In genomic region chr9:120643096-120643495, GRCh38 we compare ENCODE assay signal across 21 cellular contexts.
DNase-seq lines count a peak whose midpoint lies in the region; ATAC-seq and TF ChIP-seq lines count a peak whose summit lies in the region.
"Had no signal": no experiment of that assay in that cellular context is flagged by ENCODE, and none has a peak within 500 bp of the region (broad histone marks: within the 10 kb centered on the region; RNA-seq: fewer than 3 reads in every experiment).

No MANE protein-coding gene starts in this region.

- TF ChIP-seq CTCF in neural crest cell (conservative IDR thresholded peaks at IDR 0.05) (no peak), chondrocyte (IDR thresholded peaks at IDR 0.05) (no peak)

- H3K4me3 Mint-ChIP-seq in neural crest cell (peak overlapping the region; percentile 7), chondrocyte (ENCODE audit: unreplicated experiment) (no peak overlapping the region)
- H3K4me3 Mint-ChIP-seq in activated CD8-positive, alpha-beta memory T cell treated with anti-CD3 and anti-CD28 coated beads, Interleukin-2, amount 10 ng/mL, durations not matched to agents 7 days and 5 days, result no peak overlapping the region
- H3K4me3 Mint-ChIP-seq: B cell, CD14-positive monocyte had no signal

- peak overlapping the region; percentile 90 for H3K27ac ChIP-seq in temporal lobe (ENCODE audit: low read depth, low read length)
- H3K27ac ChIP-seq: KMS-11, SJSA1 had no signal

- no peak for ATAC-seq in activated CD8-positive, alpha-beta memory T cell treated with anti-CD3 and anti-CD28 coated beads, Interleukin-2, amount 10 ng/mL, durations not matched to agents 7 days and 5 days
- ATAC-seq: HCT116, Right ventricle myocardium inferior had no signal

- peak overlapping the region; percentile 87 for H3K27ac Mint-ChIP-seq in neural crest cell (ENCODE audit: unreplicated experiment)
- no peak overlapping the region for H3K27ac Mint-ChIP-seq in chondrocyte (ENCODE audit: unreplicated experiment)
- no peak overlapping the region for H3K27ac Mint-ChIP-seq in activated CD8-positive, alpha-beta memory T cell treated with anti-CD3 and anti-CD28 coated beads, Interleukin-2, amount 10 ng/mL, durations not matched to agents 7 days and 5 days
- H3K27ac Mint-ChIP-seq: B cell had no signal

- DNase-seq in SK-MEL-5 (ENCODE audit: low read depth, low spot score) (peak; percentile 94), foreskin melanocyte (peak; percentile 84), neural crest cell (ENCODE audit: low read depth, low spot score) (no peak), chondrocyte (ENCODE audit: low spot score) (no peak)
- no peak for DNase-seq in activated effector memory CD4-positive, alpha-beta T cell treated with Interleukin-2 at 50 U/mL for 16 hours
- no peak for DNase-seq in activated CD8-positive, alpha-beta memory T cell treated with anti-CD3 and anti-CD28 coated beads, Interleukin-2, amount 10 ng/mL, durations not matched to agents 7 days and 5 days
- DNase-seq: DMS79, IMR-90, NCI-H1105 treated with DMSO at 0.1 percent for 48 hours, NCI-H2029 treated with DMSO at 0.1 percent for 48 hours, NCI-H2171, NCI-H446, NCI-H526, OCI-M1 had no signal

- H3K27me3 Mint-ChIP-seq in neural crest cell (ENCODE audit: low read depth) (no peaks in the 10 kb centered on the region), chondrocyte (ENCODE audit: low read depth) (no peaks in the 10 kb centered on the region)
- no peaks in the 10 kb centered on the region for H3K27me3 Mint-ChIP-seq in activated CD8-positive, alpha-beta memory T cell treated with anti-CD3 and anti-CD28 coated beads, Interleukin-2, amount 10 ng/mL, durations not matched to agents 7 days and 5 days
- H3K27me3 Mint-ChIP-seq: B cell had no signal

- H3K36me3 Mint-ChIP-seq in neural crest cell (ENCODE audit: low read depth), result peaks cover 9% of the 10 kb centered on the region
- peaks cover 3% of the 10 kb centered on the region for H3K36me3 Mint-ChIP-seq in chondrocyte (ENCODE audit: low read depth)
- H3K36me3 Mint-ChIP-seq in activated CD8-positive, alpha-beta memory T cell treated with anti-CD3 and anti-CD28 coated beads, Interleukin-2, amount 10 ng/mL, durations not matched to agents 7 days and 5 days, result peaks cover 6% of the 10 kb centered on the region

- in situ Hi-C loops in SK-MEL-5 (cut with HindIII; ENCODE audit: low pct_unique_long_range_greater_than_20kb, low sequenced_read_pairs), result no loop called here

- CTCF ChIA-PET in activated CD8-positive, alpha-beta memory T cell treated with anti-CD3 and anti-CD28 coated beads, Interleukin-2, amount 10 ng/mL, durations not matched to agents 7 days and 5 days (lab: Charles Lee), result interaction anchor here (0.7 to 0.9 kb wide), 3 partner anchors 15 to 393 kb away, joined by 3 read pairs; no protein-coding TSS in a partner anchor

- H3K9me3 Mint-ChIP-seq in neural crest cell (peaks cover 5% of the 10 kb centered on the region), chondrocyte (ENCODE audit: low read depth) (peaks cover 6% of the 10 kb centered on the region)
- H3K9me3 Mint-ChIP-seq in activated CD8-positive, alpha-beta memory T cell treated with anti-CD3 and anti-CD28 coated beads, Interleukin-2, amount 10 ng/mL, durations not matched to agents 7 days and 5 days (ENCODE audit: low read depth), result no peaks in the 10 kb centered on the region
- H3K9me3 Mint-ChIP-seq: CD14-positive monocyte had no signal

- H3K4me1 Mint-ChIP-seq in neural crest cell, result peaks cover 45% of the 10 kb centered on the region
- H3K4me1 Mint-ChIP-seq in chondrocyte (ENCODE audit: low read depth), result peaks cover 28% of the 10 kb centered on the region
- no peaks in the 10 kb centered on the region for H3K4me1 Mint-ChIP-seq in activated CD8-positive, alpha-beta memory T cell treated with anti-CD3 and anti-CD28 coated beads, Interleukin-2, amount 10 ng/mL, durations not matched to agents 7 days and 5 days
- H3K4me1 Mint-ChIP-seq: B cell had no signal

Comparison
In these comparisons a context has a peak if more than half of its experiments do, and no peak if none do; other contexts are left out.
1. DNase-seq: peak in SK-MEL-5 (single experiment) and foreskin melanocyte (single experiment); none in neural crest cell (single experiment), chondrocyte (single experiment), activated effector memory CD4-positive, alpha-beta T cell treated with Interleukin-2 at 50 U/mL for 16 hours (single experiment) and activated CD8-positive, alpha-beta memory T cell treated with anti-CD3 and anti-CD28 coated beads, Interleukin-2, amount 10 ng/mL, durations not matched to agents 7 days and 5 days (single experiment).